27 cellular contexts compared by ENCODE assay signal in the genomic region with DNA sequence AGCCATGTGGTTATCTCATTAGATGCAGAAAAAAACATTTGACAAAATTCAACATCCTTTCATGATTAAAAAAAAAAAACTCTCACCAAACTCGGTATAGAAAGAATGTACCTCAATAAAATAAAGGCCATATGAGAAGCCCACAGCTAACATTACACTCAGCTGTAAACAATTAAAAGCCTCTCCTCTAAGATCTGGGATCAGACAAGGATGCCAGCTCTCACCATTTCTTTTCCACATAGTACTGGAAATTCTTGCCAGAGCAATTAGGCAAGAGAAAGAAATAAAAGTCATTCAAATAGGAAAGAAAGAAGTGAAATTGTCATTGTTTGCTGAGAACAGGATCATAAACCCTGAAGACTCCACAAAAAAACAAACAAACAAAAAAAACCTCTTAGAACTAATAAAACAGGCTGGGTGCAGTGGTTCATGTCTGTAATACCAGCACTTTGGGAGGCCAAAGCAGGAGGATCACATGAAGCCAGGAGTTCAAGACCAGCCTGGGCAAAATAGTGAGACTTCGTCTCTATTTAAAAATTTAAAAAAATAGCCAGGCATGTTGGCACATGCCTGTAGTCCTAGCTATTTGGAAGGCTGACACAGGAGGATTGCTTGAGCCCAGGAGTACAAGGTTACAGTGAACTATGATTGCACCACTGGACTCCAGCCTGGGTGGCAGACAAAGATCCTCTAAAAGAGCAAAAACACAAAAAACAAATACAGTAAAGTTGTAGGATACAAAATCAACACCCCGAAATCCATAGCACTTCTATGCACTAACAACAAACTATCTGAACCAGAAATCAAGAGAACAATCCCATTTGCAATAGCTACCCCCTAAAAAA.
"Had no signal": no experiment of that assay in that cellular context is flagged by ENCODE, and none has a peak within 500 bp of the region (broad histone marks: within the 10 kb centered on the region; RNA-seq: fewer than 3 reads in every experiment).

No MANE protein-coding gene starts in this region.

- H3K4me3 Mint-ChIP-seq: activated CD8-positive, alpha-beta T cell treated with anti-CD3 and anti-CD28 coated beads for 36 hours; activated T-cell treated with anti-CD3 and anti-CD28 coated beads, Interleukin-2, amount 50 U/mL, for 4 hours; naive thymus-derived CD8-positive, alpha-beta T cell; neural progenitor cell; T-helper 1 cell treated with Interleukin-12 subunit alpha and Interleukin-12 subunit beta and Interleukin-4 antibody, amounts not matched to agents 30 μg/mL and 1 μg/mL, for 36 hours had no signal

- H3K4me3 ChIP-seq: gastroesophageal sphincter, hepatocyte, neural progenitor cell, psoas muscle, right atrium auricular region, suprapubic skin, tibial artery, upper lobe of right lung had no signal

- H3K36me3 Mint-ChIP-seq: neural progenitor cell had no signal

- H3K4me2 ChIP-seq: hepatocyte, neural progenitor cell had no signal

- H3K36me3 ChIP-seq: neural progenitor cell, right atrium auricular region, suprapubic skin, upper lobe of right lung had no signal

- H3K4me1 ChIP-seq: gastroesophageal sphincter, neural progenitor cell, parathyroid adenoma, psoas muscle, right atrium auricular region, suprapubic skin, tibial artery, upper lobe of right lung had no signal

- H3K9me3 Mint-ChIP-seq: neural progenitor cell had no signal

- H3K27ac ChIP-seq: gastroesophageal sphincter, hepatocyte, neural progenitor cell, parathyroid adenoma, psoas muscle, right atrium auricular region, suprapubic skin, tibial artery, upper lobe of right lung had no signal

- H3K4me1 Mint-ChIP-seq: naive thymus-derived CD8-positive, alpha-beta T cell; neural progenitor cell had no signal

- ATAC-seq: activated CD8-positive, alpha-beta T cell treated with anti-CD3 and anti-CD28 coated beads for 36 hours; activated naive CD4-positive, alpha-beta T cell treated with anti-CD3 and anti-CD28 coated beads, Interleukin-2, amount 50 U/mL, for 72 hours; activated T-cell treated with anti-CD3 and anti-CD28 coated beads, Interleukin-2, amount 50 U/mL, for 4 hours; gastroesophageal sphincter; left cardiac atrium; naive thymus-derived CD8-positive, alpha-beta T cell; psoas muscle; upper lobe of right lung had no signal

- H2AFZ ChIP-seq: hepatocyte, neural progenitor cell, parathyroid adenoma had no signal

- H3K9me3 ChIP-seq: psoas muscle, suprapubic skin, tibial artery, upper lobe of right lung had no signal

- H3K79me2 ChIP-seq: hepatocyte, parathyroid adenoma had no signal

- H3K27me3 ChIP-seq: gastroesophageal sphincter, hepatocyte, neural progenitor cell, right atrium auricular region, suprapubic skin, tibial artery, upper lobe of right lung had no signal

- DNase-seq: activated CD4-positive, alpha-beta T cell treated with anti-CD3 and anti-CD28 coated beads, Interleukin-2, amount 50 U/mL, for 1 hour; activated CD8-positive, alpha-beta T cell treated with anti-CD3 and anti-CD28 coated beads for 36 hours; activated naive CD4-positive, alpha-beta T cell; activated T-cell treated with anti-CD3 and anti-CD28 coated beads, Interleukin-2, amount 50 U/mL, for 4 hours; effector memory CD4-positive, alpha-beta T cell; erythroblast; left cardiac atrium; mesenchymal stem cell; naive thymus-derived CD8-positive, alpha-beta T cell; occipital lobe; psoas muscle; stimulated activated CD4-positive, alpha-beta T cell treated with anti-CD3 and anti-CD28 coated beads, Interleukin-15, amount 100 ng/mL, for 24 hours; stimulated activated naive CD4-positive, alpha-beta T cell; SW 1271; T1000; tibial artery; upper lobe of right lung had no signal

- FAIRE-seq: colon, keratinocyte had no signal

- H3K27me3 Mint-ChIP-seq: activated CD8-positive, alpha-beta T cell treated with anti-CD3 and anti-CD28 coated beads for 36 hours; naive thymus-derived CD8-positive, alpha-beta T cell had no signal

- H3K9ac ChIP-seq: neural progenitor cell, parathyroid adenoma had no signal

- H3K27ac Mint-ChIP-seq: activated CD8-positive, alpha-beta T cell treated with anti-CD3 and anti-CD28 coated beads for 36 hours; activated naive CD4-positive, alpha-beta T cell treated with anti-CD3 and anti-CD28 coated beads, Interleukin-2, amount 50 U/mL, for 72 hours; naive thymus-derived CD8-positive, alpha-beta T cell; neural progenitor cell; T-helper 1 cell treated with Interleukin-12 subunit alpha and Interleukin-12 subunit beta and Interleukin-4 antibody, amounts not matched to agents 30 μg/mL and 1 μg/mL, for 36 hours had no signal
